ENCODE assay signal across 1 cellular context in the genomic region with DNA sequence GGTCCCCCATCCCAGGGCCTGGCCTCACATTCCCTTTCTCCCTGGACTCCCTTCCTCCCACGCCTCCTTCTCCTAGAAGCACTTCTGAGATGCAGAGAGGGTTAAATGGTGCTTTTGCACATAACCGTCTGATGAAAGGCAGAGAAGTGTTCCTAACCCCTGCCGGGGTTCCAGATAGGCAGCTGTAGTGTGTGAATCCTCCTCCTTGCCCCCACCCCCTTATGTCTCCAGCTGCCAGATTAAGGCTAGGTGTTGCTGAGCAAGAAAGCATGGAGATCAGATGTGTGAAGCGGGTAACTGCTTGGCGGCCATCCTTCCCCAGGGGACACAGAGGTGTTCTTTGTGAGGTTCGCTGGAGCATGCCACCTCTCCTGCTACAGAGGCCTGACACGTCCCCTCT.
TF ChIP-seq lines count a peak whose summit lies in the region.

No MANE protein-coding gene starts in this region.

TF ChIP-seq in HepG2, 621 proteins besides CTCF, POLR2A, EP300 and RAD21 (continued from another document):
- TF ChIP-seq, protein P1, sequence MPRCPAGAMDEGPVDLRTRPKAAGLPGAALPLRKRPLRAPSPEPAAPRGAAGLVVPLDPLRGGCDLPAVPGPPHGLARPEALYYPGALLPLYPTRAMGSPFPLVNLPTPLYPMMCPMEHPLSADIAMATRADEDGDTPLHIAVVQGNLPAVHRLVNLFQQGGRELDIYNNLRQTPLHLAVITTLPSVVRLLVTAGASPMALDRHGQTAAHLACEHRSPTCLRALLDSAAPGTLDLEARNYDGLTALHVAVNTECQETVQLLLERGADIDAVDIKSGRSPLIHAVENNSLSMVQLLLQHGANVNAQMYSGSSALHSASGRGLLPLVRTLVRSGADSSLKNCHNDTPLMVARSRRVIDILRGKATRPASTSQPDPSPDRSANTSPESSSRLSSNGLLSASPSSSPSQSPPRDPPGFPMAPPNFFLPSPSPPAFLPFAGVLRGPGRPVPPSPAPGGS (CRISPR knock-in tag; IDR thresholded peaks at IDR 0.05) = no peak
- no peak for TF ChIP-seq RCOR2 (CRISPR knock-in tag; IDR thresholded peaks at IDR 0.05)
- TF ChIP-seq, protein P2, sequence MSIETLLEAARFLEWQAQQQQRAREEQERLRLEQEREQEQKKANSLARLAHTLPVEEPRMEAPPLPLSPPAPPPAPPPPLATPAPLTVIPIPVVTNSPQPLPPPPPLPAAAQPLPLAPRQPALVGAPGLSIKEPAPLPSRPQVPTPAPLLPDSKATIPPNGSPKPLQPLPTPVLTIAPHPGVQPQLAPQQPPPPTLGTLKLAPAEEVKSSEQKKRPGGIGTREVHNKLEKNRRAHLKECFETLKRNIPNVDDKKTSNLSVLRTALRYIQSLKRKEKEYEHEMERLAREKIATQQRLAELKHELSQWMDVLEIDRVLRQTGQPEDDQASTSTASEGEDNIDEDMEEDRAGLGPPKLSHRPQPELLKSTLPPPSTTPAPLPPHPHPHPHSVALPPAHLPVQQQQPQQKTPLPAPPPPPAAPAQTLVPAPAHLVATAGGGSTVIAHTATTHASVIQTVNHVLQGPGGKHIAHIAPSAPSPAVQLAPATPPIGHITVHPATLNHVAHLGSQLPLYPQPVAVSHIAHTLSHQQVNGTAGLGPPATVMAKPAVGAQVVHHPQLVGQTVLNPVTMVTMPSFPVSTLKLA (IDR thresholded peaks at IDR 0.05) = no peak
